ENCODE assay signal across 8 cellular contexts in the genomic region with DNA sequence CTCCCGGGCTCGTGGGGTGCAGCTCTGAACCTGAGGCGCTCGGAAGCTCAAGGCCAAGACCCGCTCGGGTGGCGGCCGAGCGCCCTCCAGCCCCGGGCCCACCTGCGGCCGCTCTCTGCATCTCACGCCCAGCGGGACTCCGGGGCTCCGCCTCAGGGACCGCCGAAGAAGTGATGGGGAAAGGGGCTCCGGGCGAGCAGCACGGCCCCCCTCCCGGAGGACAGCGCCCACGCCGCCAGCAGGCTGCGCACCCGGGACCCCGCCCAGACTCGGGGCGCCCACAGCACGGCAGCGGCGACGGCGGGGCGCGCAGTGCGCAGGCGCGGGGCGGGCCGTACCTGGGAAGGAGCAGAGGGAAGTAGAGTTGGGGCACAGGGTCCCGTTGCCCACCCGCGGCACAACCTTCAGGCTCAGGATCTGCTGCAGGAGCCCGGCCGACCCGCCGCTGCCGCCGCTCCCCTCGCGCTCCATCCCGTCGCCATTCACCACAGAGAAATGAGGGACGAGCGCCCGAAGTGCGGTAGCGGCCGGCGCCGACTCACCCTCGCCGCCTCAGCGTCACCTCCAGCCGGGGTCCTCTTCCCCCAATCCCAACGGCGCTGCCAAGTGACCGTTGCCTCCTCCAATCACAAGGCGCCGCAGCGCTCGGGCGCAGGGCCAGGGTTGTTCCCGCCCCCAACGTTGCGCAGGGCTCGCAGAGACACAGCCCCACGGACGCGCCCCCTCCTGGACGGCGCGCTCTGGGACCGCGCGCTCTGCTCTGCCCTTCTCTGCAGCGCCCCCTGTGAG. TPM values are rescaled to one million over a fixed set of nuclear protein-coding genes. Genes with fewer than 3 reads are reported as not detected.
DNase-seq lines count a peak whose midpoint lies in the region; ATAC-seq and TF ChIP-seq lines count a peak whose summit lies in the region.

A gene with protein sequence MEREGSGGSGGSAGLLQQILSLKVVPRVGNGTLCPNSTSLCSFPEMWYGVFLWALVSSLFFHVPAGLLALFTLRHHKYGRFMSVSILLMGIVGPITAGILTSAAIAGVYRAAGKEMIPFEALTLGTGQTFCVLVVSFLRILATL (minus strand): TSS at position 560 of the 789 bp plus-strand sequence. CDS start 89 bp downstream, at position 471.

- no peaks in the 10 kb centered on the region for H3K27me3 ChIP-seq in CD4-positive, alpha-beta T cell (ENCODE audit: control insufficient read depth, insufficient read depth, low read length)
- H3K27me3 ChIP-seq in left lung, result no peaks in the 10 kb centered on the region

- TF ChIP-seq CTCF in CD4-positive, alpha-beta T cell (IDR thresholded peaks at IDR 0.05), result peak; percentile 100
- peak; percentile 100 for TF ChIP-seq CTCF in left lung (IDR thresholded peaks at IDR 0.05)

- peak within 1 kb of the TSS; percentile 95 to 99 for H3K4me3 ChIP-seq in left lung

- H3K27me3 Mint-ChIP-seq in CD4-positive, alpha-beta T cell, result no peaks in the 10 kb centered on the region
- H3K27me3 Mint-ChIP-seq in dendritic cell treated with granulocyte-macrophage colony-stimulating factor and Interleukin-4, amounts not matched to agents 40 ng/mL and 50 ng/mL, for 4 days, result no peaks in the 10 kb centered on the region

- ATAC-seq in CD4-positive, alpha-beta T cell (ENCODE audit: poor library complexity), result peak; percentile 86
- ATAC-seq in GM19395 (IDR thresholded peaks at IDR 0.05; ENCODE audit: unreplicated experiment) (peak; percentile 94), HG03565 (IDR thresholded peaks at IDR 0.05; ENCODE audit: unreplicated experiment) (peak; percentile 89), left lung (peak; percentile 96)

- intact Hi-C loops in CD4-positive, alpha-beta T cell (cut with DNase I, micrococcal nuclease), result loop anchor here (1.0 to 10.0 kb wide), 12 partner anchors 30 to 1730 kb away; partner anchors contain the start of genes ADAT1 (in 2 of the 2), GABARAPL2 (in 2 of the 2), CFDP1 (in 1 of the 2) and KARS1 (in 1 of the 2)
- intact Hi-C loops in dendritic cell treated with granulocyte-macrophage colony-stimulating factor and Interleukin-4, amounts not matched to agents 40 ng/mL and 50 ng/mL, for 4 days (cut with micrococcal nuclease), result loop anchor here (1.0 to 10.0 kb wide), 5 partner anchors 30 to 160 kb away; partner anchors contain the start of genes ADAT1 and GABARAPL2
- intact Hi-C loops in left lung (cut with DNase I), result no loop called here

- peaks cover 7 to 37% of the 10 kb centered on the region in 2 donors for H3K4me1 ChIP-seq in left lung

- DNase-seq in CD4-positive, alpha-beta T cell, result peak; percentile 97 to 99 (median 98)
- DNase-seq in NCI-H748 treated with DMSO at 0.1 percent for 48 hours (lab: John Stamatoyannopoulos, UW) (peak; percentile 81), left lung (peak; percentile 100)
- peak; percentile 96 to 98 for DNase-seq in activated CD4-positive, alpha-beta T cell treated with anti-CD3 and anti-CD28 coated beads, Interleukin-2, amount 50 U/mL, for 24 hours (ENCODE audit: low read depth in 1 of 2, low spot score in 1 of 2)
- peak; percentile 99 to 100 for DNase-seq in stimulated activated CD4-positive, alpha-beta T cell treated with anti-CD3 and anti-CD28 coated beads, Interleukin-2, amount 100 ng/mL, for 48 hours

- POLR2A ChIA-PET in CD4-positive, alpha-beta T cell (lab: Charles Lee), result interaction anchor here (0.7 to 2.8 kb wide), 11 partner anchors 20 to 184 kb away, joined by 3 to 61 read pairs (median 4); partner anchors contain the start of genes ADAT1, CFDP1, CHST6 and GABARAPL2

- H3K36me3 ChIP-seq in left lung, result no peaks in the 10 kb centered on the region

- CTCF ChIA-PET in CD4-positive, alpha-beta T cell (lab: Charles Lee), result interaction anchor here (0.7 to 3.6 kb wide), 15 partner anchors 8 to 265 kb away, joined by 3 to 30 read pairs (median 5); partner anchors contain the start of genes ADAT1 and CFDP1

- H3K4me3 Mint-ChIP-seq in CD4-positive, alpha-beta T cell, result peak within 1 kb of the TSS; percentile 96
- peak within 1 kb of the TSS; percentile 92 for H3K4me3 Mint-ChIP-seq in dendritic cell treated with granulocyte-macrophage colony-stimulating factor and Interleukin-4, amounts not matched to agents 40 ng/mL and 50 ng/mL, for 4 days

- H3K9me3 ChIP-seq in CD4-positive, alpha-beta T cell (ENCODE audit: control insufficient read depth, low read length), result no peaks in the 10 kb centered on the region
- H3K9me3 ChIP-seq in left lung, result no peaks in the 10 kb centered on the region

- H3K36me3 Mint-ChIP-seq in CD4-positive, alpha-beta T cell (ENCODE audit: low read depth), result peaks cover 23% of the 10 kb centered on the region
- peaks cover 13% of the 10 kb centered on the region for H3K36me3 Mint-ChIP-seq in dendritic cell treated with granulocyte-macrophage colony-stimulating factor and Interleukin-4, amounts not matched to agents 40 ng/mL and 50 ng/mL, for 4 days (ENCODE audit: low read depth)

- peak within 1 kb of the TSS; percentile 88 for H3K27ac ChIP-seq in CD4-positive, alpha-beta T cell (ENCODE audit: low read depth, low read length)
- peak within 1 kb of the TSS; percentile 95 to 99 for H3K27ac ChIP-seq in left lung

- peaks cover 47% of the 10 kb centered on the region for H3K4me1 Mint-ChIP-seq in CD4-positive, alpha-beta T cell (ENCODE audit: low read depth)
- peaks cover 42% of the 10 kb centered on the region for H3K4me1 Mint-ChIP-seq in dendritic cell treated with granulocyte-macrophage colony-stimulating factor and Interleukin-4, amounts not matched to agents 40 ng/mL and 50 ng/mL, for 4 days (ENCODE audit: low read depth)

- peak within 1 kb of the TSS; percentile 95 for H3K27ac Mint-ChIP-seq in CD4-positive, alpha-beta T cell
- H3K27ac Mint-ChIP-seq in dendritic cell treated with granulocyte-macrophage colony-stimulating factor and Interleukin-4, amounts not matched to agents 40 ng/mL and 50 ng/mL, for 4 days, result peak within 1 kb of the TSS; percentile 91

- H3K9me3 Mint-ChIP-seq in CD4-positive, alpha-beta T cell, result no peaks in the 10 kb centered on the region
- no peaks in the 10 kb centered on the region for H3K9me3 Mint-ChIP-seq in dendritic cell treated with granulocyte-macrophage colony-stimulating factor and Interleukin-4, amounts not matched to agents 40 ng/mL and 50 ng/mL, for 4 days

RNA-seq across cellular contexts. Expression of the gene that starts here (rescaled TPM):
- 10 to 100 TPM; 34.3 to 37.8 TPM for total RNA-seq in CD4-positive, alpha-beta T cell
- total RNA-seq in left lung, result 10 to 100 TPM; 20.2 to 30.9 TPM

Comparison
In these comparisons a context has a peak if more than half of its experiments do, and no peak if none do; other contexts are left out.
1. Peak in every context shown above with its lines: DNase-seq, ATAC-seq, H3K4me3 ChIP-seq and H3K27ac ChIP-seq.
2. intact Hi-C loops: an anchor here in CD4-positive, alpha-beta T cell (1.0 to 10.0 kb wide) and dendritic cell treated with granulocyte-macrophage colony-stimulating factor and Interleukin-4, amounts not matched to agents 40 ng/mL and 50 ng/mL, for 4 days (1.0 to 10.0 kb wide); none called in left lung.